ENCODE assay signal across 8 cellular contexts in genomic region chr1:99728494-99729235, GRCh38.
DNase-seq lines count a peak whose midpoint lies in the region; ATAC-seq and TF ChIP-seq lines count a peak whose summit lies in the region.

No MANE protein-coding gene starts in this region.

- H3K27me3 ChIP-seq in GM06990 (replicated peaks; ENCODE audit: control insufficient read depth, insufficient read depth, low read length) = no peaks in the 10 kb centered on the region

- no peak overlapping the region for H3K27ac ChIP-seq in VCaP

- no peak overlapping the region for H3K4me3 ChIP-seq in GM06990 (replicated peaks; ENCODE audit: low read depth, low read length)

- peak; percentile 39 for TF ChIP-seq CTCF in GM06990 (IDR thresholded peaks at IDR 0.05; ENCODE audit: insufficient read depth, low read length, poor library complexity, severe bottlenecking)
- 0 out of 2 replicates have a peak, but pooled peaks have one; percentile 36 for TF ChIP-seq CTCF in VCaP (conservative IDR thresholded peaks at IDR 0.05)

- H3K36me3 ChIP-seq in GM06990 (ENCODE audit: control insufficient read depth, insufficient read depth, low read length) = no peaks in the 10 kb centered on the region; the same call in 1 of the 2 replicates

- no peak for DNase-seq in GM06990 (ENCODE audit: extremely low read depth, insufficient read length)
- peak; percentile 31 for DNase-seq in kidney tubule cell (ENCODE audit: low spot score)
- no peak for DNase-seq in HuH-7.5 (ENCODE audit: low spot score)
- no peak for DNase-seq in hypothalamus (lab: John Stamatoyannopoulos, UW)
- no peak for DNase-seq in COLO668 (lab: John Stamatoyannopoulos, UW; ENCODE audit: unreplicated experiment)
- DNase-seq in NCI-H1092 (lab: John Stamatoyannopoulos, UW) = no peak

- ATAC-seq in HG03342 (IDR thresholded peaks at IDR 0.05; ENCODE audit: unreplicated experiment) = peak; percentile 83
